In the genomic region with DNA sequence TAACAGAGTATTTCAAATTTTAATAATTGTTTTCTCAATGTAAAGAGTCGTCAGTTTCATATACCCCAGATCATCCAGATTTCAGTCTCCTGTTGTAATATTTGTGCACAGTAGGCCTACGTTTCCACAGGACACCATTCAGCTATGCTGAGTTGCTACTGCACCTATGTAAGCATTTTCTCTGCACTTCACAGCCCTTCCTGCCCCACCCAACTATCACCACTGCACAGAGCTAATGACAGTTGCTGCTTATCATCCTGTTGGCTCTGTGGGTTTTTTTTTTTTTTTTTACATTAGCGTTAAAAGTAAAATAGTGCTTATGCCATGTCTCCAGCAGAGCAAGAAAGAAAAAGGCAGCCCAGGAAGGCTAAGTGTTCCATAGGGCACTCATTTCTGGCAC, we compare ENCODE assay signal across 15 cellular contexts. TPM values are rescaled to one million over a fixed set of nuclear protein-coding genes. Genes with fewer than 3 reads are reported as not detected.
DNase-seq lines count a peak whose midpoint lies in the region; ATAC-seq and TF ChIP-seq lines count a peak whose summit lies in the region.
"Had no signal": no experiment of that assay in that cellular context is flagged by ENCODE, and none has a peak within 500 bp of the region (broad histone marks: within the 10 kb centered on the region; RNA-seq: fewer than 3 reads in every experiment).

No MANE protein-coding gene starts in this region.

- H3K4me1 ChIP-seq in upper lobe of right lung (no peaks in the 10 kb centered on the region), prostate gland (replicated peaks) (no peaks in the 10 kb centered on the region)
- H3K4me1 ChIP-seq: breast epithelium had no signal

- 52% methylated on average over 3 of the region's 3 CpGs for WGBS in prostate gland

- H3K27ac ChIP-seq in upper lobe of right lung (no peak overlapping the region), prostate gland (no peak overlapping the region)
- H3K27ac ChIP-seq: breast epithelium had no signal

- no peaks in the 10 kb centered on the region for H3K27me3 Mint-ChIP-seq in activated naive CD8-positive, alpha-beta T cell
- H3K27me3 Mint-ChIP-seq in activated naive CD8-positive, alpha-beta T cell treated with anti-CD3 and anti-CD28 coated beads for 36 hours, result no peaks in the 10 kb centered on the region
- peaks cover 1% of the 10 kb centered on the region for H3K27me3 Mint-ChIP-seq in activated T-helper 1 cell treated with anti-CD3 and anti-CD28 coated beads, Interleukin-12 subunit alpha, Interleukin-12 subunit beta, Interleukin-2, Interleukin-4 antibody, amounts not matched to agents 30 ng/mL and 10 ng/mL and 1 ng/mL, durations not matched to agents 14 hours and 24 hours and 36 hours (ENCODE audit: insufficient read depth)
- H3K27me3 Mint-ChIP-seq: activated B cell treated with CpG ODN at 0.5 μM for 24 hours had no signal

- H3K27me3 ChIP-seq in upper lobe of right lung (no peaks in the 10 kb centered on the region), prostate gland (replicated peaks; ENCODE audit: insufficient read depth) (no peaks in the 10 kb centered on the region)
- H3K27me3 ChIP-seq: breast epithelium had no signal

- H3K9me3 ChIP-seq in upper lobe of right lung (no peaks in the 10 kb centered on the region), prostate gland (no peaks in the 10 kb centered on the region)
- H3K9me3 ChIP-seq: breast epithelium, SK-N-SH had no signal

- H3K4me3 Mint-ChIP-seq in activated naive CD8-positive, alpha-beta T cell, result peak overlapping the region; percentile 14
- H3K4me3 Mint-ChIP-seq in activated naive CD8-positive, alpha-beta T cell treated with anti-CD3 and anti-CD28 coated beads for 36 hours, result no peak overlapping the region
- peak overlapping the region; percentile 15 for H3K4me3 Mint-ChIP-seq in activated T-helper 1 cell treated with anti-CD3 and anti-CD28 coated beads, Interleukin-12 subunit alpha, Interleukin-12 subunit beta, Interleukin-2, Interleukin-4 antibody, amounts not matched to agents 30 ng/mL and 10 ng/mL and 1 ng/mL, durations not matched to agents 14 hours and 24 hours and 36 hours
- H3K4me3 Mint-ChIP-seq: activated B cell treated with CpG ODN at 0.5 μM for 24 hours, H9 had no signal

- H3K4me1 Mint-ChIP-seq in activated naive CD8-positive, alpha-beta T cell (ENCODE audit: low read depth), result peaks cover 36% of the 10 kb centered on the region
- peaks cover 16% of the 10 kb centered on the region for H3K4me1 Mint-ChIP-seq in activated naive CD8-positive, alpha-beta T cell treated with anti-CD3 and anti-CD28 coated beads for 36 hours
- H3K4me1 Mint-ChIP-seq in activated T-helper 1 cell treated with anti-CD3 and anti-CD28 coated beads, Interleukin-12 subunit alpha, Interleukin-12 subunit beta, Interleukin-2, Interleukin-4 antibody, amounts not matched to agents 30 ng/mL and 10 ng/mL and 1 ng/mL, durations not matched to agents 14 hours and 24 hours and 36 hours (ENCODE audit: low read depth), result peaks cover 38% of the 10 kb centered on the region

- peak; percentile 29 for ATAC-seq in upper lobe of right lung
- ATAC-seq in HG03439 (IDR thresholded peaks at IDR 0.05; ENCODE audit: unreplicated experiment), result no peak

- H3K4me3 ChIP-seq in upper lobe of right lung (no peak overlapping the region), prostate gland (no peak overlapping the region)
- H3K4me3 ChIP-seq: breast epithelium had no signal

- no peak for TF ChIP-seq POLR2A in prostate gland (IDR thresholded peaks at IDR 0.05)

- no peaks in the 10 kb centered on the region for H3K9me3 Mint-ChIP-seq in activated naive CD8-positive, alpha-beta T cell (ENCODE audit: low read depth)
- no peaks in the 10 kb centered on the region for H3K9me3 Mint-ChIP-seq in activated naive CD8-positive, alpha-beta T cell treated with anti-CD3 and anti-CD28 coated beads for 36 hours
- no peaks in the 10 kb centered on the region for H3K9me3 Mint-ChIP-seq in activated T-helper 1 cell treated with anti-CD3 and anti-CD28 coated beads, Interleukin-12 subunit alpha, Interleukin-12 subunit beta, Interleukin-2, Interleukin-4 antibody, amounts not matched to agents 30 ng/mL and 10 ng/mL and 1 ng/mL, durations not matched to agents 14 hours and 24 hours and 36 hours
- H3K9me3 Mint-ChIP-seq: activated B cell treated with CpG ODN at 0.5 μM for 24 hours, H9 had no signal

- no peak for DNase-seq in activated naive CD8-positive, alpha-beta T cell treated with anti-CD3 and anti-CD28 coated beads for 36 hours
- DNase-seq in OCI-M1 (lab: John Stamatoyannopoulos, UW) (peak; percentile 93), upper lobe of right lung (no peak), prostate gland (ENCODE audit: low spot score) (no peak)
- DNase-seq in activated T-helper 1 cell treated with anti-CD3 and anti-CD28 coated beads, Interleukin-12 subunit alpha, Interleukin-12 subunit beta, Interleukin-2, Interleukin-4 antibody, amounts not matched to agents 30 ng/mL and 10 ng/mL and 1 ng/mL, durations not matched to agents 14 hours and 24 hours and 36 hours (ENCODE audit: low spot score), result peak; percentile 14
- DNase-seq: activated B cell treated with CpG ODN at 0.5 μM for 24 hours; H9; NCI-H345; SK-N-SH; stimulated activated CD4-positive, alpha-beta T cell treated with anti-CD3 and anti-CD28 coated beads, Interleukin-12 subunit alpha, Interleukin-12 subunit beta, amount 100 ng/mL, for 4 hours had no signal

- TF ChIP-seq CTCF in upper lobe of right lung (IDR thresholded peaks at IDR 0.05), result no peak
- no peak for TF ChIP-seq CTCF in prostate gland (IDR thresholded peaks at IDR 0.05)

- H3K27ac Mint-ChIP-seq in activated naive CD8-positive, alpha-beta T cell, result no peak overlapping the region
- no peak overlapping the region for H3K27ac Mint-ChIP-seq in activated naive CD8-positive, alpha-beta T cell treated with anti-CD3 and anti-CD28 coated beads for 36 hours
- no peak overlapping the region for H3K27ac Mint-ChIP-seq in activated T-helper 1 cell treated with anti-CD3 and anti-CD28 coated beads, Interleukin-12 subunit alpha, Interleukin-12 subunit beta, Interleukin-2, Interleukin-4 antibody, amounts not matched to agents 30 ng/mL and 10 ng/mL and 1 ng/mL, durations not matched to agents 14 hours and 24 hours and 36 hours
- H3K27ac Mint-ChIP-seq: activated B cell treated with CpG ODN at 0.5 μM for 24 hours had no signal

- intact Hi-C loops in activated T-helper 1 cell treated with anti-CD3 and anti-CD28 coated beads, Interleukin-12 subunit alpha, Interleukin-12 subunit beta, Interleukin-2, Interleukin-4 antibody, amounts not matched to agents 30 ng/mL and 10 ng/mL and 1 ng/mL, durations not matched to agents 14 hours and 24 hours and 36 hours (cut with micrococcal nuclease), result no loop called here
- intact Hi-C loops in upper lobe of right lung (cut with DNase I) (no loop called here), prostate gland (cut with DNase I) (loop anchor here (5.0 kb wide), 1 partner anchor 438 kb away; no protein-coding TSS in a partner anchor)

- H3K36me3 Mint-ChIP-seq in activated naive CD8-positive, alpha-beta T cell, result no peaks in the 10 kb centered on the region
- no peaks in the 10 kb centered on the region for H3K36me3 Mint-ChIP-seq in activated naive CD8-positive, alpha-beta T cell treated with anti-CD3 and anti-CD28 coated beads for 36 hours
- peaks cover 4% of the 10 kb centered on the region for H3K36me3 Mint-ChIP-seq in activated T-helper 1 cell treated with anti-CD3 and anti-CD28 coated beads, Interleukin-12 subunit alpha, Interleukin-12 subunit beta, Interleukin-2, Interleukin-4 antibody, amounts not matched to agents 30 ng/mL and 10 ng/mL and 1 ng/mL, durations not matched to agents 14 hours and 24 hours and 36 hours (ENCODE audit: low read depth)

- H3K36me3 ChIP-seq in upper lobe of right lung (no peaks in the 10 kb centered on the region), prostate gland (no peaks in the 10 kb centered on the region)
- H3K36me3 ChIP-seq: breast epithelium had no signal

RNA-seq across cellular contexts. Expression of gene PRKACG, which starts 5.9 kb away (rescaled TPM):
- total RNA-seq in activated naive CD8-positive, alpha-beta T cell treated with anti-CD3 and anti-CD28 coated beads for 36 hours, result not detected
- total RNA-seq in activated T-helper 1 cell treated with anti-CD3 and anti-CD28 coated beads, Interleukin-12 subunit alpha, Interleukin-12 subunit beta, Interleukin-2, Interleukin-4 antibody, amounts not matched to agents 30 ng/mL and 10 ng/mL and 1 ng/mL, durations not matched to agents 14 hours and 24 hours and 36 hours, result not detected in 2 replicates
- total RNA-seq in upper lobe of right lung (not detected), prostate gland (1 to 10 TPM in 1 of 2 donors, not detected in 1; 5.1 TPM)
- total RNA-seq: activated B cell treated with CpG ODN at 0.5 μM for 24 hours, breast epithelium, H9, liver, pulmonary artery endothelial cell had no signal

RNA-seq across cellular contexts. Expression of gene FXN, which starts 15.7 kb away (rescaled TPM):
- total RNA-seq in activated naive CD8-positive, alpha-beta T cell treated with anti-CD3 and anti-CD28 coated beads for 36 hours, result 10 to 100 TPM; 32.0 to 35.9 TPM
- 43.6 and 47.7 TPM in 2 replicates for total RNA-seq in activated T-helper 1 cell treated with anti-CD3 and anti-CD28 coated beads, Interleukin-12 subunit alpha, Interleukin-12 subunit beta, Interleukin-2, Interleukin-4 antibody, amounts not matched to agents 30 ng/mL and 10 ng/mL and 1 ng/mL, durations not matched to agents 14 hours and 24 hours and 36 hours
- 12.4 TPM for total RNA-seq in upper lobe of right lung
- 10 to 100 TPM in 1 of 2 donors, 1 to 10 TPM in 1; 9.6 to 17.8 TPM for total RNA-seq in prostate gland

Comparison
In these comparisons a context has a peak if more than half of its experiments do, and no peak if none do; other contexts are left out.
1. DNase-seq: peak in OCI-M1 (single experiment) and activated T-helper 1 cell treated with anti-CD3 and anti-CD28 coated beads, Interleukin-12 subunit alpha, Interleukin-12 subunit beta, Interleukin-2, Interleukin-4 antibody, amounts not matched to agents 30 ng/mL and 10 ng/mL and 1 ng/mL, durations not matched to agents 14 hours and 24 hours and 36 hours (single experiment); none in activated naive CD8-positive, alpha-beta T cell treated with anti-CD3 and anti-CD28 coated beads for 36 hours (single experiment), upper lobe of right lung (single experiment) and prostate gland (single experiment).